ENCODE assay signal across 19 cellular contexts in the genomic region with DNA sequence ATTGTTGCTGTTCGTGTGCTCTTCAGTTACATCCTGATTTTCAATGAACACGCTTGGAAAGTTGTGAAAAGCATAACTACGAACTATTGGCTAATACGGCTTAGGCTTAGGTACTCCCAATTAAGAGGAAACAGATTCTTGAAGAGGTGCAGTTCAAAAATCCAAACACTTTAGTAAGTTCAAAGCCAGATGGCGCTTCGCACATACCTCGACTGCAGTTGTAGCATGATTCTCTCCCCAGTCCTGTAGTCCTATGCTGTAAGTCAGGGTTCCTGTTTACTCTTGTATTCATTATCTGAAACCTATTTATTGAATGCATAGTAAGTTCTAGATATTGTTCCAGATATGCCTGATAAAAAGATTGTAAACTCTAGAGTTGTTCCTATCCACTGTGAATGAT.
A peak's percentile ranks its signal among the peaks of the same experiment; 100 is the strongest.
DNase-seq lines count a peak whose midpoint lies in the region; ATAC-seq, FAIRE-seq and TF ChIP-seq lines count a peak whose summit lies in the region.
"Had no signal": no experiment of that assay in that cellular context is flagged by ENCODE, and none has a peak within 500 bp of the region (broad histone marks: within the 10 kb centered on the region; RNA-seq: fewer than 3 reads in every experiment).

No MANE protein-coding gene starts in this region.

- CTCF ChIA-PET in HCT116 (lab: Charles Lee) (no interaction called here), K562 (lab: Yijun Ruan, JAX; ENCODE audit: low intra/inter-chr PET ratio) (interaction anchor here (1.9 kb wide), 1 partner anchor 125 kb away, joined by 9 read pairs; no protein-coding TSS in a partner anchor)

- H3K9ac ChIP-seq in HCT116 (ENCODE audit: low read length) (no peak overlapping the region), OCI-LY3 (ENCODE audit: low read length) (no peak overlapping the region), K562 (ENCODE audit: insufficient read depth in 1 of 2, low read depth in 2 of 2, low read length in 2 of 2) (no peak overlapping the region)
- H3K9ac ChIP-seq: KMS-11 had no signal

- peak; percentile 33 for DNase-seq in D341Med (ENCODE audit: low spot score)
- no peak for DNase-seq in HCT116 (ENCODE audit: low read depth, low spot score)
- peak in 1 of 4 experiments; percentile 14 for DNase-seq in K562 (ENCODE audit: extremely low read depth in 1 of 4, low spot score in 3 of 4)
- no peak for DNase-seq in NCI-H2107 treated with DMSO at 0.1 percent for 48 hours (lab: John Stamatoyannopoulos, UW; ENCODE audit: unreplicated experiment)
- no peak for DNase-seq in Kasumi-1 (lab: John Stamatoyannopoulos, UW)
- DNase-seq in dedifferentiated amniotic fluid mesenchymal stem cell (ENCODE audit: extremely low spot score), result no peak
- DNase-seq: CD8-positive, alpha-beta T cell; DMS 273 treated with DMSO at 0.1 percent for 48 hours; EL; HCEC 1CT; NCI-H1417 treated with DMSO at 0.1 percent for 48 hours; NCI-H2081; NCI-H774; PC-9; Right ventricle myocardium superior had no signal

- RAD21 ChIA-PET in HCT116 (lab: Charles Lee; ENCODE audit: low non-redundant PET in 1 of 2, low total read pairs in 2 of 2, uncharacterized antibody in 2 of 2, unreplicated experiment in 2 of 2), result no interaction called here

- H3K4me1 ChIP-seq in HCT116 (ENCODE audit: control insufficient read depth in 1 of 2, insufficient read depth in 2 of 2, low read length in 2 of 2) (peaks cover 5 to 23% of the 10 kb centered on the region in 2 experiments; a peak in 3 of 4 replicates), OCI-LY3 (ENCODE audit: low read length) (no peaks in the 10 kb centered on the region), K562 (replicated peaks in 1 of 2; ENCODE audit: control insufficient read depth in 2 of 2, insufficient read depth in 2 of 2, low read length in 2 of 2) (peaks cover 0 to 15% of the 10 kb centered on the region in 2 experiments; a peak in 3 of 5 replicates)

- no peaks in the 10 kb centered on the region for H3K9me1 ChIP-seq in K562 (ENCODE audit: control insufficient read depth, insufficient read depth, low read length)

- ATAC-seq in HCT116 (no peak; the same call in 1 of the 2 replicates), K562 (peak; percentile 47; the same call in 1 of the 3 replicates), HG02884 (IDR thresholded peaks at IDR 0.05; ENCODE audit: unreplicated experiment) (no peak)
- ATAC-seq: CD8-positive, alpha-beta T cell had no signal

- 63% methylated on average over 7 of the region's 7 CpGs for WGBS in K562 (ENCODE audit: insufficient coverage, low coverage, missing lambda C conversion rate)

- H3K27ac ChIP-seq in HCT116 (ENCODE audit: low read depth, low read length) (no peak overlapping the region), OCI-LY3 (ENCODE audit: low read length) (no peak overlapping the region), K562 (ENCODE audit: extremely low read depth, low read depth, low read length) (no peak overlapping the region)
- H3K27ac ChIP-seq: KMS-11, PC-9 had no signal

- FAIRE-seq in K562 (lab: Jason Lieb, UNC), result no peak
- FAIRE-seq: TTC549 had no signal

- no peaks in the 10 kb centered on the region for H4K20me1 ChIP-seq in HCT116 (ENCODE audit: insufficient read depth)
- H4K20me1 ChIP-seq in OCI-LY3 (ENCODE audit: insufficient read depth, low read length), result no peaks in the 10 kb centered on the region
- H4K20me1 ChIP-seq in K562 (replicated peaks; ENCODE audit: control insufficient read depth, insufficient read depth, low read length), result no peaks in the 10 kb centered on the region

- POLR2A ChIA-PET in HCT116 (lab: Charles Lee), result no interaction called here
- POLR2A ChIA-PET in K562 (lab: Yijun Ruan, JAX), result no interaction called here

- in situ Hi-C loops in K562 (cut with MboI), result no loop called here

- no peaks in the 10 kb centered on the region for H3K9me2 ChIP-seq in HCT116 (ENCODE audit: insufficient read depth)

- TF ChIP-seq CTCF in HCT116 (IDR thresholded peaks at IDR 0.05 in 2 of 3, conservative IDR thresholded peaks at IDR 0.05 in 1 of 3; ENCODE audit: borderline replicate concordance in 1 of 3, insufficient read depth in 1 of 3, low read depth in 2 of 3, low read length in 2 of 3) (0 out of 6 replicates have a peak, but pooled peaks of 1 of the 3 experiments have one; percentile 28), OCI-LY3 (IDR thresholded peaks at IDR 0.05; ENCODE audit: low read depth, low read length) (peak; percentile 27; the same call in 1 of the 2 replicates), K562 (IDR thresholded peaks at IDR 0.05 in 2 of 3, conservative IDR thresholded peaks at IDR 0.05 in 1 of 3; ENCODE audit: insufficient read depth in 2 of 3, low read depth in 1 of 3, low read length in 3 of 3) (peak in 2 of 3 experiments; percentile 14 to 33; a peak in 2 of 6 replicates)

- no peak for TF ChIP-seq EP300 in K562 (IDR thresholded peaks at IDR 0.05; ENCODE audit: low read length)

- no peaks in the 10 kb centered on the region for H3K79me2 ChIP-seq in HCT116 (ENCODE audit: insufficient read depth, low read length)
- H3K79me2 ChIP-seq in OCI-LY3 (ENCODE audit: low read length), result no peaks in the 10 kb centered on the region
- H3K79me2 ChIP-seq in K562 (ENCODE audit: control insufficient read depth, insufficient read depth, low read length), result no peaks in the 10 kb centered on the region

- H3K27me3 ChIP-seq in HCT116 (ENCODE audit: insufficient read depth, low read length), result no peaks in the 10 kb centered on the region
- no peaks in the 10 kb centered on the region for H3K27me3 ChIP-seq in OCI-LY3 (ENCODE audit: low read depth, low read length)
- H3K27me3 ChIP-seq in K562 (ENCODE audit: control insufficient read depth in 2 of 2, insufficient read depth in 2 of 2, low read length in 2 of 2), result no peaks in the 10 kb centered on the region

- H3K4me2 ChIP-seq in HCT116 (ENCODE audit: low read length), result no peak overlapping the region
- no peak overlapping the region for H3K4me2 ChIP-seq in OCI-LY3 (ENCODE audit: low read length)
- H3K4me2 ChIP-seq in K562 (ENCODE audit: insufficient read depth, low read length), result no peak overlapping the region
- H3K4me2 ChIP-seq: KMS-11, PC-9 had no signal

- no peaks in the 10 kb centered on the region for H3K36me3 ChIP-seq in HCT116 (ENCODE audit: control insufficient read depth in 1 of 2, insufficient read depth in 2 of 2, low read length in 2 of 2)
- no peaks in the 10 kb centered on the region for H3K36me3 ChIP-seq in OCI-LY3 (replicated peaks; ENCODE audit: low read depth, low read length)
- no peaks in the 10 kb centered on the region for H3K36me3 ChIP-seq in K562 (ENCODE audit: control insufficient read depth, insufficient read depth, low read length)

- H3K9me3 ChIP-seq in HCT116 (ENCODE audit: control insufficient read depth in 1 of 2, insufficient read depth in 1 of 2, low read depth in 1 of 2, low read length in 2 of 2) (no peaks in the 10 kb centered on the region), OCI-LY3 (ENCODE audit: insufficient read depth, low read length) (no peaks in the 10 kb centered on the region), K562 (replicated peaks; ENCODE audit: control insufficient read depth, insufficient read depth, low read depth, low read length) (no peaks in the 10 kb centered on the region)

- TF ChIP-seq RAD21 in HCT116 (IDR thresholded peaks at IDR 0.05; ENCODE audit: low read depth) (peak; percentile 52), K562 (CRISPR knock-in tag; conservative IDR thresholded peaks at IDR 0.05 in 1 of 2, IDR thresholded peaks at IDR 0.05 in 1 of 2) (peak in 1 of 2 experiments; percentile 46; a peak in 3 of 4 replicates)

- intact Hi-C loops in HCT116 (cut with micrococcal nuclease) (loop anchor here (5.0 kb wide), 1 partner anchor 125 kb away; no protein-coding TSS in a partner anchor), K562 (cut with micrococcal nuclease) (loop anchor here (1.0 kb wide), 1 partner anchor 125 kb away; no protein-coding TSS in a partner anchor)

- H2AFZ ChIP-seq in HCT116 (ENCODE audit: low read depth, low read length, poor library complexity, severe bottlenecking), result no peak overlapping the region
- H2AFZ ChIP-seq in OCI-LY3 (ENCODE audit: low read depth, low read length), result no peak overlapping the region
- H2AFZ ChIP-seq in K562 (ENCODE audit: low read depth, low read length), result peak overlapping the region; percentile 23; the same call in 1 of the 2 replicates
- H2AFZ ChIP-seq: PC-9 had no signal

- TF ChIP-seq POLR2A in HCT116 (IDR thresholded peaks at IDR 0.05; ENCODE audit: borderline replicate concordance, extremely low read depth, insufficient read depth, insufficient read length) (no peak), K562 (conservative IDR thresholded peaks at IDR 0.05) (no peak)

- H3K4me3 ChIP-seq in HCT116 (replicated peaks in 1 of 2; ENCODE audit: low read depth in 1 of 2, low read length in 2 of 2), result no peak overlapping the region
- no peak overlapping the region for H3K4me3 ChIP-seq in OCI-LY3 (ENCODE audit: low read length)
- no peak overlapping the region for H3K4me3 ChIP-seq in K562
- H3K4me3 ChIP-seq: PC-9 had no signal

- no TSS peak for BruUV-seq in HCT116 (replicated peaks; lab: Mats Ljungman, UMichigan)
- BruUV-seq in K562 (replicated peaks; lab: Mats Ljungman, UMichigan), result no TSS peak

TF ChIP-seq in HCT116, 20 proteins besides CTCF, POLR2A, EP300 and RAD21 (continues in another document):
- TF ChIP-seq, protein P1, sequence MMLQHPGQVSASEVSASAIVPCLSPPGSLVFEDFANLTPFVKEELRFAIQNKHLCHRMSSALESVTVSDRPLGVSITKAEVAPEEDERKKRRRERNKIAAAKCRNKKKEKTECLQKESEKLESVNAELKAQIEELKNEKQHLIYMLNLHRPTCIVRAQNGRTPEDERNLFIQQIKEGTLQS (IDR thresholded peaks at IDR 0.05), result no peak
- TF ChIP-seq, protein P2, sequence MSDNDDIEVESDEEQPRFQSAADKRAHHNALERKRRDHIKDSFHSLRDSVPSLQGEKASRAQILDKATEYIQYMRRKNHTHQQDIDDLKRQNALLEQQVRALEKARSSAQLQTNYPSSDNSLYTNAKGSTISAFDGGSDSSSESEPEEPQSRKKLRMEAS (IDR thresholded peaks at IDR 0.05), result no peak
- TF ChIP-seq JUND (IDR thresholded peaks at IDR 0.05) (no peak), EZH2 (IDR thresholded peaks at IDR 0.05) (no peak), EGR1 (IDR thresholded peaks at IDR 0.05; ENCODE audit: low read depth) (no peak)
